In the genomic region with DNA sequence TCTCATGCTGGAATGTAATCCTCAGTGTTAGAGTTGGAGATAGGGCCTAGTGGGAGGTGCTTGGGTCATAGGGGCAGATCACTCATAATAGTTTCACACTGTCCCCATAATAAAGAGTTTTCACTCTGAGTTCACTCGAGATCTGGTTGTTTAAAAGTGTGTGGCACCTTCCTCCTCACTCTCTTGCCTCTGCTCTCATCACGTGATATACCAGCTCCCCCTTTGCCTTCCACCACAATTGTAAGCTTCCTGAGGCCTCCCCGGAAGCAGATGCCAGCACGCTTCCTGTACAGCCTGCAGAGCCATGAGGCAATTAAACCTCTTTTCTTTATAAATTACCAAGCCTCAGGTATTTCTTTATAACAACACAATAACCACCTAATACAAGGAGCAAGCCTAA, we compare ENCODE assay signal across 28 cellular contexts.
"Had no signal": no experiment of that assay in that cellular context is flagged by ENCODE, and none has a peak within 500 bp of the region (broad histone marks: within the 10 kb centered on the region; RNA-seq: fewer than 3 reads in every experiment).

No MANE protein-coding gene starts in this region.

- H3K27ac ChIP-seq: coronary artery, dorsolateral prefrontal cortex, epithelial cell of prostate, esophagus squamous epithelium, gastrocnemius medialis, heart right ventricle, left lung, lower lobe of right lung had no signal

- H3K27me3 ChIP-seq: dorsolateral prefrontal cortex, esophagus squamous epithelium, gastrocnemius medialis, heart right ventricle had no signal

- ATAC-seq: effector memory CD8-positive, alpha-beta T cell; esophagus mucosa; gastrocnemius medialis; heart right ventricle; left cardiac atrium; left lung; left ventricle myocardium superior; lower lobe of right lung; mucosa of descending colon had no signal

- H3K4me3 Mint-ChIP-seq: effector memory CD8-positive, alpha-beta T cell; endodermal cell; mesothelial cell of epicardium; naive B cell had no signal

- H3K4me3 ChIP-seq: coronary artery, dorsolateral prefrontal cortex, esophagus squamous epithelium, gastrocnemius medialis, heart right ventricle, left lung, lower lobe of right lung, mucosa of descending colon had no signal

- H3K9me3 ChIP-seq: esophagus squamous epithelium, gastrocnemius medialis, left lung, lower lobe of right lung, mucosa of descending colon had no signal

- H3K27ac Mint-ChIP-seq: effector memory CD8-positive, alpha-beta T cell; endodermal cell; mesothelial cell of epicardium had no signal

- H3K36me3 ChIP-seq: esophagus squamous epithelium, gastrocnemius medialis, heart right ventricle, left lung, lower lobe of right lung had no signal

- FAIRE-seq: colon, endometrium, islet of Langerhans, keratinocyte had no signal

- H3K9me3 Mint-ChIP-seq: effector memory CD8-positive, alpha-beta T cell had no signal

- H3K27me3 Mint-ChIP-seq: effector memory CD8-positive, alpha-beta T cell; naive B cell had no signal

- H3K36me3 Mint-ChIP-seq: naive B cell had no signal

- DNase-seq: dermis blood vessel endothelial cell; dorsolateral prefrontal cortex; effector CD8-positive, alpha-beta T cell; effector memory CD8-positive, alpha-beta T cell; endodermal cell; erythroblast; esophagus squamous epithelium; foreskin fibroblast; foreskin melanocyte; gastrocnemius medialis; glutamatergic neuron; head of caudate nucleus; heart right ventricle; hippocampal formation; left cardiac atrium; left lung; left ventricle myocardium superior; lower lobe of right lung; mucosa of descending colon; naive B cell had no signal
